ENCODE assay signal across 17 cellular contexts in the genomic region with DNA sequence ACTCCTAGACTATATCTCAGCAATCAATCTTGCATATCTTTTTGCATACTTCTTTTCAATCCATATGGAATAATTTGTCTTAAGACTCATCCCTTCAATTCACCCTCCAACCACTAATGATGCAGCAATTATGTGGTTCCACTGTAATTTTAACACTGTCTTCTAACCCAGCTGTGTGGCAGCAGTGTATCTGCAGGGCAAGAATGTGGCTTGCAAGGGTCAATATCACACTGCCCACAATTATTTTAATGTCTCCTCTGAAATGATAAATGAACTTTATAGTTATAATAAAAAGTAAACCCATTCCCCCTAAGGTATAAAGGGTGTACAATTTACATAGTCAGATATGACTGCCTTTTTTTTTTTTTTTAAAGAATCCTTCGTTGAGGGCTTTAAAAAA. TPM values are rescaled to one million over a fixed set of nuclear protein-coding genes. Genes with fewer than 3 reads are reported as not detected.
DNase-seq lines count a peak whose midpoint lies in the region; TF ChIP-seq lines count a peak whose summit lies in the region.
"Had no signal": no experiment of that assay in that cellular context is flagged by ENCODE, and none has a peak within 500 bp of the region (broad histone marks: within the 10 kb centered on the region; RNA-seq: fewer than 3 reads in every experiment).

No MANE protein-coding gene starts in this region.

- peaks cover 41% of the 10 kb centered on the region for H3K4me1 Mint-ChIP-seq in neural progenitor cell

- no peak overlapping the region for H3K9ac ChIP-seq in neural progenitor cell
- H3K9ac ChIP-seq: BLaER1 treated with 17β-estradiol and CSF1 and Interleukin-3, amounts not matched to agents 10 nM and 100 nM had no signal

- peaks cover 46% of the 10 kb centered on the region for H3K4me1 ChIP-seq in neural progenitor cell

- DNase-seq in GM03348 (ENCODE audit: low spot score) (peak; percentile 10), M059J (ENCODE audit: low read depth) (peak; percentile 65), RPMI7951 (ENCODE audit: low read depth) (peak; percentile 42), neural progenitor cell (ENCODE audit: low spot score) (no peak), NOMO-1 treated with DMSO at 0.1 percent for 48 hours (lab: John Stamatoyannopoulos, UW; ENCODE audit: unreplicated experiment) (no peak), NCI-H2029 (lab: John Stamatoyannopoulos, UW) (no peak), NCI-H1048 (lab: John Stamatoyannopoulos, UW) (no peak), pons (ENCODE audit: low spot score) (no peak)
- DNase-seq: Calu3; CD8-positive, alpha-beta T cell; DMS79 treated with DMSO at 0.1 percent for 48 hours; GF-D8; H9 had no signal

- H3K36me3 ChIP-seq in neural progenitor cell, result no peaks in the 10 kb centered on the region

- no peak overlapping the region for H3K4me3 ChIP-seq in neural progenitor cell
- H3K4me3 ChIP-seq: A549; BLaER1 treated with 17β-estradiol and CSF1 and Interleukin-3, amounts not matched to agents 10 nM and 100 nM; GM12878 had no signal

- H3K9me3 Mint-ChIP-seq in neural progenitor cell, result peaks cover 12% of the 10 kb centered on the region
- H3K9me3 Mint-ChIP-seq: CD8-positive, alpha-beta T cell; IgD-negative memory B cell had no signal

- peaks cover 2% of the 10 kb centered on the region for H3K36me3 Mint-ChIP-seq in neural progenitor cell

- no peaks in the 10 kb centered on the region for H3K27me3 Mint-ChIP-seq in neural progenitor cell (ENCODE audit: insufficient read depth, low read depth)
- H3K27me3 Mint-ChIP-seq: IgD-negative memory B cell had no signal

- no peaks in the 10 kb centered on the region for H4K20me1 ChIP-seq in neural progenitor cell (ENCODE audit: low read depth)

- TF ChIP-seq CTCF in neural progenitor cell (IDR thresholded peaks at IDR 0.05), result no peak

- H3K79me2 ChIP-seq in neural progenitor cell (ENCODE audit: low read depth), result peaks cover 72% of the 10 kb centered on the region

- no peaks in the 10 kb centered on the region for H3K27me3 ChIP-seq in neural progenitor cell
- H3K27me3 ChIP-seq: BLaER1 treated with 17β-estradiol and CSF1 and Interleukin-3, amounts not matched to agents 10 nM and 100 nM had no signal

- H3K27ac ChIP-seq in neural progenitor cell, result no peak overlapping the region
- H3K27ac ChIP-seq: A549; BLaER1 treated with 17β-estradiol and CSF1 and Interleukin-3, amounts not matched to agents 10 nM and 100 nM had no signal

- no peak overlapping the region for H3K4me3 Mint-ChIP-seq in neural progenitor cell
- H3K4me3 Mint-ChIP-seq: CD8-positive, alpha-beta T cell; H9 had no signal

- no peak overlapping the region for H3K4me2 ChIP-seq in neural progenitor cell
- H3K4me2 ChIP-seq: A549; BLaER1 treated with 17β-estradiol and CSF1 and Interleukin-3, amounts not matched to agents 10 nM and 100 nM had no signal

- peaks cover 5% of the 10 kb centered on the region for H3K9me3 ChIP-seq in neural progenitor cell (ENCODE audit: low read depth)

- H3K27ac Mint-ChIP-seq in neural progenitor cell, result peak overlapping the region; percentile 35
- H3K27ac Mint-ChIP-seq: CD8-positive, alpha-beta T cell; IgD-negative memory B cell had no signal

- H3F3A ChIP-seq in neural progenitor cell (ENCODE audit: low read depth), result peaks cover 29% of the 10 kb centered on the region

- no peak overlapping the region for H2AFZ ChIP-seq in neural progenitor cell (replicated peaks)

RNA-seq across cellular contexts. Expression of gene FTO, which starts 48.6 kb away (rescaled TPM):
- total RNA-seq in M059J (2014; rRNA removed; shearing (Covaris generic)), result 96.1 and 132 TPM in 2 replicates
- 81.4 and 90.0 TPM in 2 replicates for total RNA-seq in RPMI7951 (2014; rRNA removed; shearing (Covaris generic))
- total RNA-seq in neural progenitor cell (ENCODE audit: low replicate concordance), result 110 TPM in 2 replicates

RNA-seq across cellular contexts. Expression of gene RPGRIP1L, which starts 48.9 kb away (rescaled TPM):
- 7.1 and 12.5 TPM in 2 replicates for total RNA-seq in M059J (2014; rRNA removed; shearing (Covaris generic))
- 14.7 and 15.9 TPM in 2 replicates for total RNA-seq in RPMI7951 (2014; rRNA removed; shearing (Covaris generic))
- 18.6 and 23.2 TPM in 2 replicates for total RNA-seq in neural progenitor cell (ENCODE audit: low replicate concordance)

Comparison
In these comparisons a context has a peak if more than half of its experiments do, and no peak if none do; other contexts are left out.
1. DNase-seq: peak in GM03348 (single experiment), M059J (single experiment) and RPMI7951 (single experiment); none in neural progenitor cell (single experiment), NOMO-1 treated with DMSO at 0.1 percent for 48 hours (single experiment), NCI-H2029 (single experiment), NCI-H1048 (single experiment) and pons (single experiment).